8 cellular contexts compared by ENCODE assay signal in the genomic region with DNA sequence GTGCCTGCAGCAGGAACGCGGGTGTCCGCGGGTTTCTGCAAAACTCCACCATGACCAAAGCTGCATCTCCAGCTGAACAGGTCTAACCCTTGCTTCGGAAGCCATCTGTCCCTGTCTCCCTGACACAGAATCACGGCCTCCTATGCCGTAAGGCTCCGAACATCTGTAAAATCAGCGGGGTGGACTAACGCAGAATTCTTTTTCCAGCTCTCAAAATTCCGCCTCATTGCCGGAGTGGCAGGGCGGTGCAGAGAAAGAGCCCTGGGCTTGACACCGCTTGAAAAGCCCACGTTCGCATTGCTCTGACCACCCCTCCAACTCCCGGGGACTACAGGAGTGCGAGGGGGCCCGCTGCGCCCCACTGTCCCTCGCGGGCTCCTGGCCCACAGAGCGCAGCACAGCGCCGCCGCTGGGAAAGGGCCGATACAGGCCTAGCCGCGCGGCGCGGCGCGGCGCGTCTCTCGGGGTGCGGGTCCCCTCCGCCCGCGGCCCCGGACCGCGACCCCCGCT. TPM values are rescaled to one million over a fixed set of nuclear protein-coding genes. Genes with fewer than 3 reads are reported as not detected.
A peak's percentile ranks its signal among the peaks of the same experiment; 100 is the strongest.
DNase-seq lines count a peak whose midpoint lies in the region; ATAC-seq, FAIRE-seq and TF ChIP-seq lines count a peak whose summit lies in the region.

No MANE protein-coding gene starts in this region.

- H3K36me3 ChIP-seq in RWPE2 (ENCODE audit: low read depth) (no peaks in the 10 kb centered on the region), mesodermal cell (ENCODE audit: control insufficient read depth, insufficient read depth, low read length) (no peaks in the 10 kb centered on the region), upper lobe of right lung (no peaks in the 10 kb centered on the region)

- TF ChIP-seq CTCF in RWPE2 (IDR thresholded peaks at IDR 0.05; ENCODE audit: poor library complexity, severe bottlenecking) (no peak), upper lobe of right lung (IDR thresholded peaks at IDR 0.05) (peak; percentile 40)

- peak; percentile 11 for FAIRE-seq in GM19239 (lab: Jason Lieb, UNC)

- WGBS in mesodermal cell (ENCODE audit: insufficient coverage in 2 of 2), 2 experiments: 0 to 1% methylated on average over 29 of the region's 45 CpGs

- intact Hi-C loops in upper lobe of right lung (cut with DNase I) (no loop called here), posterior vena cava (cut with DNase I) (loop anchor here in 1 of 2 donors (5.0 kb wide), 1 partner anchor 162 kb away; no protein-coding TSS in a partner anchor)

- H3K27ac ChIP-seq in RWPE2 (ENCODE audit: poor library complexity, severe bottlenecking) (peak overlapping the region; percentile 99), mesodermal cell (ENCODE audit: low read depth, low read length, severe bottlenecking) (no peak overlapping the region), upper lobe of right lung (peak overlapping the region; percentile 75)

- H3K4me3 ChIP-seq in RWPE2 (ENCODE audit: severe bottlenecking): peak overlapping the region; percentile 74
- H3K4me3 ChIP-seq in mesodermal cell (ENCODE audit: extremely low read depth, insufficient read depth, low read length, poor library complexity, severe bottlenecking): peak overlapping the region; percentile 69
- peak overlapping the region; percentile 83 for H3K4me3 ChIP-seq in upper lobe of right lung

- DNase-seq in DMS 273 treated with DMSO at 0.1 percent for 48 hours (lab: John Stamatoyannopoulos, UW) (peak; percentile 43), GM19239 (ENCODE audit: insufficient read length, low spot score) (no peak), RWPE2 (ENCODE audit: low spot score) (no peak), upper lobe of right lung (peak; percentile 65), posterior vena cava (ENCODE audit: low spot score) (no peak)
- DNase-seq in effector CD8-positive, alpha-beta T cell (lab: John Stamatoyannopoulos, UW): peak; percentile 52

- peaks cover 32% of the 10 kb centered on the region for H3K4me1 ChIP-seq in RWPE2 (ENCODE audit: insufficient read depth, poor library complexity, severe bottlenecking)
- peaks cover 12% of the 10 kb centered on the region for H3K4me1 ChIP-seq in mesodermal cell (ENCODE audit: control insufficient read depth, insufficient read depth, low read length, poor library complexity, severe bottlenecking)
- peaks cover 44% of the 10 kb centered on the region for H3K4me1 ChIP-seq in upper lobe of right lung

- H3K27me3 ChIP-seq in RWPE2 (ENCODE audit: insufficient read depth, poor library complexity, severe bottlenecking) (no peaks in the 10 kb centered on the region), upper lobe of right lung (no peaks in the 10 kb centered on the region)

- H3K9me3 ChIP-seq in RWPE2 (ENCODE audit: severe bottlenecking): no peaks in the 10 kb centered on the region
- H3K9me3 ChIP-seq in mesodermal cell (ENCODE audit: control insufficient read depth, low read length): no peaks in the 10 kb centered on the region
- no peaks in the 10 kb centered on the region for H3K9me3 ChIP-seq in upper lobe of right lung

- peak; percentile 34 for ATAC-seq in HG03159 (IDR thresholded peaks at IDR 0.05; ENCODE audit: unreplicated experiment)
- ATAC-seq in RWPE2 (ENCODE audit: low read depth): peak; percentile 15; the same call in 2 of the 3 replicates
- ATAC-seq in upper lobe of right lung: peak; percentile 84

RNA-seq across cellular contexts. Expression of a gene that starts 0.4 kb away (rescaled TPM):
- polyA plus RNA-seq in mesodermal cell (2013, experiment 1 of 2): 26.5 TPM
- 26.6 TPM for polyA plus RNA-seq in mesodermal cell (2013, experiment 2 of 2)
- 12.5 TPM for total RNA-seq in upper lobe of right lung
- total RNA-seq in posterior vena cava: 10 to 100 TPM; 13.1 to 15.5 TPM

Comparison
In these comparisons a context has a peak if more than half of its experiments do, and no peak if none do; other contexts are left out.
1. DNase-seq: peak in DMS 273 treated with DMSO at 0.1 percent for 48 hours (single experiment), effector CD8-positive, alpha-beta T cell (single experiment) and upper lobe of right lung (single experiment); none in GM19239 (single experiment), RWPE2 (single experiment) and posterior vena cava (single experiment).
2. ATAC-seq: peak in every context shown above with its lines; median percentile 84 in upper lobe of right lung; 34 in HG03159; 15 in RWPE2.
3. Peak in every context shown above with its lines, with median percentiles within 50 percentile points of each other: H3K4me3 ChIP-seq.